ENCODE assay signal across 32 cellular contexts in the genomic region with DNA sequence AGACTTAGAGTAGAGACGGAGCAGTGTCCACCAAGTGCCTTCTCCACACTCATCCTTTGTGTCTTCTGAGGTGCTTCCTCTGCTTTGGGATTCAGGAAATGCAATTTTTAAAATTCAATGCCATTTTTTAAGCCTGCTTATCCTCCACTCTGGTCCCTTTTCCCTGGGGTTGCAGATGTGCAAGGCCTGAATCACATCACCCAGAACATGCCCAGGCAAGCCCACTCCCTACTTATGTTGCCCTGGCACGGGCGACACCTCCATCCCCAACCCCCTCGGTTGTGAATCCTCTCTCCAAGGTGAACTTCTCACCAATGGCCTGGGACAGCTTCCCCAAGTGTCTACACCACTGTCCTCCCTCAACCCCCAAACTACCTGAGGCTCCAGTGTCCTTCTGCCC.
DNase-seq lines count a peak whose midpoint lies in the region; ATAC-seq and TF ChIP-seq lines count a peak whose summit lies in the region.
"Had no signal": no experiment of that assay in that cellular context is flagged by ENCODE, and none has a peak within 500 bp of the region (broad histone marks: within the 10 kb centered on the region; RNA-seq: fewer than 3 reads in every experiment).

No MANE protein-coding gene starts in this region.

- dilution Hi-C loops in mammary epithelial cell (cut with HindIII; ENCODE audit: low sequenced_read_pairs): loop anchor here (5.0 kb wide), 1 partner anchor 65 kb away; no protein-coding TSS in a partner anchor

- no peak overlapping the region for H4K5ac ChIP-seq in mesendoderm (ENCODE audit: low read length)

- H4K20me1 ChIP-seq in mammary epithelial cell (ENCODE audit: insufficient read depth, low read length): no peaks in the 10 kb centered on the region

- H3K27ac Mint-ChIP-seq in activated CD4-positive, alpha-beta memory T cell treated with anti-CD3 and anti-CD28 coated beads, Interleukin-2, amount 10 ng/mL, durations not matched to agents 7 days and 5 days: no peak overlapping the region
- H3K27ac Mint-ChIP-seq: activated naive CD8-positive, alpha-beta T cell treated with anti-CD3 and anti-CD28 coated beads, Interleukin-2, amount 50 U/mL, for 24 hours; activated T-cell treated with anti-CD3 and anti-CD28 coated beads, Interleukin-2, amount 50 U/mL, for 24 hours; CD14-positive monocyte; nephron progenitor cell had no signal

- POLR2A ChIA-PET in activated CD4-positive, alpha-beta memory T cell treated with anti-CD3 and anti-CD28 coated beads, Interleukin-2, amount 10 ng/mL, durations not matched to agents 7 days and 5 days (lab: Charles Lee): no interaction called here

- intact Hi-C loops in mammary epithelial cell (cut with micrococcal nuclease): loop anchor here (2.0 to 5.0 kb wide), 2 partner anchors 400 to 591 kb away; no protein-coding TSS in a partner anchor

- H2BK15ac ChIP-seq in mesendoderm (replicated peaks; ENCODE audit: low read depth): no peak overlapping the region

- 40% methylated on average over 4 of the region's 4 CpGs for WGBS in mammary epithelial cell (ENCODE audit: low coverage, missing lambda C conversion rate)
- no CpG with 5 or more reads among the region's 4 CpGs for WGBS in mesendoderm (ENCODE audit: extremely low coverage, insufficient coverage, low lambda C conversion rate)

- no TSS peak for BruUV-seq in mammary epithelial cell (replicated peaks; lab: Mats Ljungman, UMichigan)

- peaks cover 20% of the 10 kb centered on the region for H3K4me1 Mint-ChIP-seq in activated CD4-positive, alpha-beta memory T cell treated with anti-CD3 and anti-CD28 coated beads, Interleukin-2, amount 10 ng/mL, durations not matched to agents 7 days and 5 days
- H3K4me1 Mint-ChIP-seq: activated naive CD8-positive, alpha-beta T cell treated with anti-CD3 and anti-CD28 coated beads, Interleukin-2, amount 50 U/mL, for 24 hours; nephron progenitor cell had no signal

- H3K4me1 ChIP-seq in mammary epithelial cell (ENCODE audit: insufficient read depth, low read length) (peaks cover 11% of the 10 kb centered on the region), mesendoderm (ENCODE audit: control insufficient read depth, low read depth, low read length) (no peaks in the 10 kb centered on the region)
- H3K4me1 ChIP-seq: gastroesophageal sphincter, suprapubic skin had no signal

- peak overlapping the region; percentile 57 for H3K56ac ChIP-seq in mesendoderm (ENCODE audit: low read length)

- no peaks in the 10 kb centered on the region for H3K79me2 ChIP-seq in mammary epithelial cell (ENCODE audit: insufficient read depth, low read length)
- H3K79me2 ChIP-seq in mesendoderm (ENCODE audit: control insufficient read depth, insufficient read depth, low read length): no peaks in the 10 kb centered on the region
- H3K79me2 ChIP-seq: hepatocyte had no signal

- H2AFZ ChIP-seq in mammary epithelial cell (ENCODE audit: low read depth, low read length): peak overlapping the region; percentile 54
- H2AFZ ChIP-seq: hepatocyte had no signal

- H3K36me3 ChIP-seq in mammary epithelial cell (ENCODE audit: insufficient read depth, low read length) (no peaks in the 10 kb centered on the region), mesendoderm (ENCODE audit: control insufficient read depth, insufficient read depth, low read length) (no peaks in the 10 kb centered on the region)
- H3K36me3 ChIP-seq: gastroesophageal sphincter, ovary, suprapubic skin had no signal

- peaks cover under 1% of the 10 kb centered on the region for H3K9me3 Mint-ChIP-seq in activated CD4-positive, alpha-beta memory T cell treated with anti-CD3 and anti-CD28 coated beads, Interleukin-2, amount 10 ng/mL, durations not matched to agents 7 days and 5 days
- H3K9me3 Mint-ChIP-seq: activated naive CD8-positive, alpha-beta T cell treated with anti-CD3 and anti-CD28 coated beads, Interleukin-2, amount 50 U/mL, for 24 hours; activated T-cell treated with anti-CD3 and anti-CD28 coated beads, Interleukin-2, amount 50 U/mL, for 24 hours; nephron progenitor cell had no signal

- no peak overlapping the region for H3K9ac ChIP-seq in mammary epithelial cell (ENCODE audit: insufficient read depth, low read length)
- H3K9ac ChIP-seq in mesendoderm (ENCODE audit: low read length): no peak overlapping the region

- no peak for TF ChIP-seq CTCF in mammary epithelial cell (conservative IDR thresholded peaks at IDR 0.05 in 1 of 2, IDR thresholded peaks at IDR 0.05 in 1 of 2; ENCODE audit: extremely low read depth in 1 of 2, insufficient read depth in 1 of 2, low read depth in 1 of 2, low read length in 2 of 2)

- H3K4me3 Mint-ChIP-seq in activated CD4-positive, alpha-beta memory T cell treated with anti-CD3 and anti-CD28 coated beads, Interleukin-2, amount 10 ng/mL, durations not matched to agents 7 days and 5 days: no peak overlapping the region
- H3K4me3 Mint-ChIP-seq: activated naive CD8-positive, alpha-beta T cell treated with anti-CD3 and anti-CD28 coated beads, Interleukin-2, amount 50 U/mL, for 24 hours; activated T-cell treated with anti-CD3 and anti-CD28 coated beads, Interleukin-2, amount 50 U/mL, for 24 hours; CD14-positive monocyte; nephron progenitor cell had no signal

- CTCF ChIA-PET in mammary epithelial cell (lab: Charles Lee; ENCODE audit: low non-redundant PET): interaction anchor here (0.6 to 1.0 kb wide), 3 partner anchors 34 to 218 kb away, joined by 3 read pairs; no protein-coding TSS in a partner anchor
- CTCF ChIA-PET in activated CD4-positive, alpha-beta memory T cell treated with anti-CD3 and anti-CD28 coated beads, Interleukin-2, amount 10 ng/mL, durations not matched to agents 7 days and 5 days (lab: Charles Lee): interaction anchor here (0.9 to 5.9 kb wide), 3 partner anchors 62 to 218 kb away, joined by 3 to 27 read pairs (median 5); a partner anchor contains a TSS

- no peaks in the 10 kb centered on the region for H3K9me3 ChIP-seq in mammary epithelial cell (replicated peaks; ENCODE audit: insufficient read depth, low read length)
- H3K9me3 ChIP-seq: gastroesophageal sphincter, ovary, suprapubic skin had no signal

- H3K23ac ChIP-seq in mesendoderm (ENCODE audit: low read length): peak overlapping the region; percentile 67

- no peaks in the 10 kb centered on the region for H3K79me1 ChIP-seq in mesendoderm (ENCODE audit: low read length)

- H2BK5ac ChIP-seq in mesendoderm (ENCODE audit: low read length): peak overlapping the region; percentile 9

- H3K36me3 Mint-ChIP-seq in activated CD4-positive, alpha-beta memory T cell treated with anti-CD3 and anti-CD28 coated beads, Interleukin-2, amount 10 ng/mL, durations not matched to agents 7 days and 5 days (ENCODE audit: low read depth): no peaks in the 10 kb centered on the region
- H3K36me3 Mint-ChIP-seq: CD14-positive monocyte had no signal

- no peak for ATAC-seq in HG02870 (IDR thresholded peaks at IDR 0.05; ENCODE audit: unreplicated experiment)
- ATAC-seq: activated naive CD8-positive, alpha-beta T cell treated with anti-CD3 and anti-CD28 coated beads, Interleukin-2, amount 50 U/mL, for 24 hours; gastroesophageal sphincter; left cardiac atrium; Panc1 had no signal

- no peak overlapping the region for H2BK120ac ChIP-seq in mesendoderm (ENCODE audit: low read depth, low read length)

- H3K27ac ChIP-seq in mammary epithelial cell (ENCODE audit: insufficient read depth, low read depth, low read length) (no peak overlapping the region), mesendoderm (ENCODE audit: low read depth, low read length) (no peak overlapping the region)
- H3K27ac ChIP-seq: 22Rv1, gastroesophageal sphincter, hepatocyte, ovary, suprapubic skin, VCaP had no signal

- H3K27me3 Mint-ChIP-seq in activated CD4-positive, alpha-beta memory T cell treated with anti-CD3 and anti-CD28 coated beads, Interleukin-2, amount 10 ng/mL, durations not matched to agents 7 days and 5 days: peaks cover 14% of the 10 kb centered on the region
- H3K27me3 Mint-ChIP-seq: activated naive CD8-positive, alpha-beta T cell treated with anti-CD3 and anti-CD28 coated beads, Interleukin-2, amount 50 U/mL, for 24 hours had no signal

- no peak overlapping the region for H3K4me3 ChIP-seq in mammary epithelial cell (replicated peaks in 1 of 3; ENCODE audit: insufficient read depth in 1 of 3, low read depth in 2 of 3, low read length in 3 of 3)
- no peak overlapping the region for H3K4me3 ChIP-seq in mesendoderm (ENCODE audit: low read length)
- H3K4me3 ChIP-seq: gastroesophageal sphincter, hepatocyte, ovary, suprapubic skin had no signal

- H4K8ac ChIP-seq in mesendoderm (ENCODE audit: low read depth, low read length): no peak overlapping the region

- no peak overlapping the region for H3K4ac ChIP-seq in mesendoderm (ENCODE audit: low read depth, low read length)

- H2AK5ac ChIP-seq in mesendoderm (ENCODE audit: low read length): peak overlapping the region; percentile 68

- H3K4me2 ChIP-seq in mammary epithelial cell (ENCODE audit: insufficient read depth, low read depth, low read length) (peak overlapping the region; percentile 7), mesendoderm (ENCODE audit: low read length) (no peak overlapping the region)
- H3K4me2 ChIP-seq: hepatocyte had no signal

- H3K18ac ChIP-seq in mesendoderm (ENCODE audit: low read length): no peak overlapping the region

- in situ Hi-C loops in mammary epithelial cell (cut with MboI; ENCODE audit: low sequenced_read_pairs in 2 of 2): loop anchor here (10.0 kb wide), 2 partner anchors 113 to 123 kb away; a partner anchor contains a TSS

- H3K27me3 ChIP-seq in mammary epithelial cell (ENCODE audit: insufficient read depth, low read length) (no peaks in the 10 kb centered on the region), mesendoderm (ENCODE audit: insufficient read depth, low read length, poor library complexity) (no peaks in the 10 kb centered on the region)
- H3K27me3 ChIP-seq: ovary had no signal

- DNase-seq in DMS 273 (lab: John Stamatoyannopoulos, UW; ENCODE audit: unreplicated experiment): peak; percentile 28
- DNase-seq in DMS 273 treated with DMSO at 0.1 percent for 48 hours (lab: John Stamatoyannopoulos, UW): no peak
- DNase-seq in HPDE6-E6E7 (ENCODE audit: extremely low spot score): peak; percentile 45
- DNase-seq in mammary epithelial cell: peak; percentile 69
- no peak for DNase-seq in mesendoderm
- DNase-seq in effector CD4-positive, alpha-beta T cell: no peak
- no peak for DNase-seq in activated CD4-positive, alpha-beta memory T cell treated with anti-CD3 and anti-CD28 coated beads, Interleukin-2, amount 10 ng/mL, durations not matched to agents 7 days and 5 days
- DNase-seq: activated CD4-positive, alpha-beta T cell treated with anti-CD3 and anti-CD28 coated beads for 4 hours; activated gamma-delta T cell treated with Interleukin-2 at 50 U/mL for 16 hours; activated naive CD8-positive, alpha-beta T cell treated with anti-CD3 and anti-CD28 coated beads, Interleukin-2, amount 50 U/mL, for 24 hours; activated T-cell treated with anti-CD3 and anti-CD28 coated beads, Interleukin-2, amount 50 U/mL, for 24 hours; dermis blood vessel endothelial cell; HCEC 1CT; left cardiac atrium; NCI-H1048; NCI-H187; NCI-H2227 treated with DMSO at 0.1 percent for 48 hours; NCI-H526 treated with DMSO at 0.1 percent for 48 hours; nephron progenitor cell; ovary; SIG-M5; stimulated activated naive CD4-positive, alpha-beta T cell; SW 1271; T-helper 9 cell had no signal

Comparison
In these comparisons a context has a peak if more than half of its experiments do, and no peak if none do; other contexts are left out.
1. DNase-seq: peak in DMS 273 (single experiment), HPDE6-E6E7 (single experiment) and mammary epithelial cell (single experiment); none in DMS 273 treated with DMSO at 0.1 percent for 48 hours (single experiment), mesendoderm (single experiment), effector CD4-positive, alpha-beta T cell (single experiment) and activated CD4-positive, alpha-beta memory T cell treated with anti-CD3 and anti-CD28 coated beads, Interleukin-2, amount 10 ng/mL, durations not matched to agents 7 days and 5 days (single experiment).